In genomic region chr19:45901912-45902650, GRCh38 we compare ENCODE assay signal across 8 cellular contexts. TPM values are rescaled to one million over a fixed set of nuclear protein-coding genes. Genes with fewer than 3 reads are reported as not detected.
DNase-seq lines count a peak whose midpoint lies in the region; ATAC-seq and TF ChIP-seq lines count a peak whose summit lies in the region.

MYPOP (minus strand) TSS chr19:45902613; CDS start chr19:45901773, 840 bp downstream.

- H4K20me1 ChIP-seq in Karpas-422 (ENCODE audit: insufficient read depth, low read depth, low read length), result no peaks in the 10 kb centered on the region

- H3K36me3 ChIP-seq in Karpas-422 (ENCODE audit: insufficient read depth, low read length) (peaks cover 8% of the 10 kb centered on the region; the same call in 1 of the 2 replicates), ascending aorta (peaks cover 16 to 18% of the 10 kb centered on the region in 2 donors), stomach (peaks cover 23 to 28% (median 27%) of the 10 kb centered on the region in 4 donors)

- H2AFZ ChIP-seq in Karpas-422 (ENCODE audit: low read length), result peak within 1 kb of the TSS; percentile 93

- peak within 1 kb of the TSS; percentile 85 for H3K4me2 ChIP-seq in Karpas-422 (ENCODE audit: low read depth, low read length, poor library complexity, severe bottlenecking)

- H3K36me3 Mint-ChIP-seq in CD14-positive monocyte (peaks cover 23 to 35% of the 10 kb centered on the region in 2 donors), immature natural killer cell (peaks cover 0 to 14% (median 9%) of the 10 kb centered on the region in 3 donors)

- no peak for TF ChIP-seq EP300 in stomach (IDR thresholded peaks at IDR 0.05)

- no peaks in the 10 kb centered on the region for H3K27me3 ChIP-seq in Karpas-422 (ENCODE audit: low read length)
- H3K27me3 ChIP-seq in ascending aorta, result no peaks in the 10 kb centered on the region
- no peaks in the 10 kb centered on the region for H3K27me3 ChIP-seq in stomach

- no peak for TF ChIP-seq POLR2A in stomach (IDR thresholded peaks at IDR 0.05)

- H3K9ac ChIP-seq in Karpas-422 (ENCODE audit: low read length), result peak within 1 kb of the TSS; percentile 99

- H3K9me2 ChIP-seq in Karpas-422 (replicated peaks; ENCODE audit: insufficient read depth, low read length), result no peaks in the 10 kb centered on the region

- H3K4me3 ChIP-seq in Karpas-422 (ENCODE audit: low read length) (peak within 1 kb of the TSS; percentile 100), ascending aorta (peak within 1 kb of the TSS; percentile 72 to 86), stomach (peak within 1 kb of the TSS; percentile 73 to 90 (median 84))

- peaks cover 26% of the 10 kb centered on the region for H3K79me2 ChIP-seq in Karpas-422 (ENCODE audit: low read length)

- peak within 1 kb of the TSS; percentile 94 to 95 for H3K4me3 Mint-ChIP-seq in CD14-positive monocyte
- H3K4me3 Mint-ChIP-seq in immature natural killer cell, result peak within 1 kb of the TSS; percentile 93 to 98 (median 96)

- H3K4me1 Mint-ChIP-seq in CD14-positive monocyte, result peaks cover 25% of the 10 kb centered on the region
- H3K4me1 Mint-ChIP-seq in immature natural killer cell, result peaks cover 19 to 21% of the 10 kb centered on the region in 2 donors

- H3K9me3 ChIP-seq in Karpas-422 (ENCODE audit: low read length) (no peaks in the 10 kb centered on the region), ascending aorta (no peaks in the 10 kb centered on the region), stomach (no peaks in the 10 kb centered on the region)

- intact Hi-C loops in CD14-positive monocyte (cut with micrococcal nuclease), result loop anchor here (2.0 to 5.0 kb wide), 3 partner anchors 15 to 40 kb away; partner anchors contain the start of genes FOXA3 (in 1 of the 2), IRF2BP1 (in 1 of the 2) and SYMPK (in 1 of the 2)
- intact Hi-C loops in ascending aorta (cut with DNase I), result loop anchor here (1.0 to 2.0 kb wide), 3 partner anchors 25 to 93 kb away; partner anchors contain the start of genes CCDC61 and SYMPK
- intact Hi-C loops in stomach (cut with DNase I; ENCODE audit: low total_unique reads), result no loop called here

- H3K4me1 ChIP-seq in Karpas-422 (ENCODE audit: low read length) (peaks cover 20% of the 10 kb centered on the region), ascending aorta (peaks cover 7 to 9% of the 10 kb centered on the region in 2 donors), stomach (peaks cover 19 to 33% (median 30%) of the 10 kb centered on the region in 4 donors)

- H3K9me3 Mint-ChIP-seq in CD14-positive monocyte, result peaks cover 0 to 3% (median 0%) of the 10 kb centered on the region in 7 donors
- no peaks in the 10 kb centered on the region for H3K9me3 Mint-ChIP-seq in immature natural killer cell

- H3K27me3 Mint-ChIP-seq in CD14-positive monocyte (ENCODE audit: low read depth in 3 of 3) (peaks cover 7 to 23% (median 23%) of the 10 kb centered on the region in 3 donors), immature natural killer cell (ENCODE audit: low read depth in 3 of 3) (peaks cover 11 to 14% (median 12%) of the 10 kb centered on the region in 3 donors)

- ATAC-seq in GM19023 (IDR thresholded peaks at IDR 0.05; ENCODE audit: unreplicated experiment), result no peak

- TF ChIP-seq CTCF in CD14-positive monocyte (IDR thresholded peaks at IDR 0.05) (no peak), ascending aorta (IDR thresholded peaks at IDR 0.05) (no peak), stomach (IDR thresholded peaks at IDR 0.05) (no peak)

- peak within 1 kb of the TSS; percentile 81 to 95 (median 89) for H3K27ac Mint-ChIP-seq in CD14-positive monocyte
- H3K27ac Mint-ChIP-seq in immature natural killer cell, result peak within 1 kb of the TSS; percentile 80 to 94 (median 88)

- 0 to 2% (median 1%) methylated on average over 29 to 47 of the region's 47 CpGs for WGBS in stomach, 5 donors

- DNase-seq in CD14-positive monocyte (ENCODE audit: low spot score) (no peak), Karpas-422 (peak; percentile 64), ascending aorta (ENCODE audit: low spot score in 2 of 2) (no peak), immature natural killer cell (no peak), stomach (no peak), globus pallidus (ENCODE audit: low spot score) (no peak), activated gamma-delta T cell treated with Interleukin-2 at 50 U/mL for 16 hours (no peak)

- H3K27ac ChIP-seq in Karpas-422 (ENCODE audit: low read length) (peak within 1 kb of the TSS; percentile 62), ascending aorta (peak within 1 kb of the TSS; percentile 39 to 57), stomach (peak within 1 kb of the TSS; percentile 76 to 85 (median 80))

RNA-seq across cellular contexts. Expression of gene MYPOP, which starts in this region (rescaled TPM):
- polyA plus RNA-seq in CD14-positive monocyte (under 1 TPM; 0.08 to 0.39 TPM), immature natural killer cell (under 1 TPM; 0.12 to 0.45 (median 0.13) TPM), stomach (1 to 10 TPM; 4.2 to 5.0 (median 5.0) TPM)
- total RNA-seq in Karpas-422 (2014; rRNA removed; shearing (Covaris generic); ENCODE audit: low replicate concordance), result 5.3 and 6.8 TPM in 2 replicates
- total RNA-seq in ascending aorta (1.6 TPM), stomach (10 to 100 TPM in 1 of 5 donors, 1 to 10 TPM in 1, under 1 TPM in 3; 0.58 to 12.2 (median 0.73) TPM)
